In the genomic region with DNA sequence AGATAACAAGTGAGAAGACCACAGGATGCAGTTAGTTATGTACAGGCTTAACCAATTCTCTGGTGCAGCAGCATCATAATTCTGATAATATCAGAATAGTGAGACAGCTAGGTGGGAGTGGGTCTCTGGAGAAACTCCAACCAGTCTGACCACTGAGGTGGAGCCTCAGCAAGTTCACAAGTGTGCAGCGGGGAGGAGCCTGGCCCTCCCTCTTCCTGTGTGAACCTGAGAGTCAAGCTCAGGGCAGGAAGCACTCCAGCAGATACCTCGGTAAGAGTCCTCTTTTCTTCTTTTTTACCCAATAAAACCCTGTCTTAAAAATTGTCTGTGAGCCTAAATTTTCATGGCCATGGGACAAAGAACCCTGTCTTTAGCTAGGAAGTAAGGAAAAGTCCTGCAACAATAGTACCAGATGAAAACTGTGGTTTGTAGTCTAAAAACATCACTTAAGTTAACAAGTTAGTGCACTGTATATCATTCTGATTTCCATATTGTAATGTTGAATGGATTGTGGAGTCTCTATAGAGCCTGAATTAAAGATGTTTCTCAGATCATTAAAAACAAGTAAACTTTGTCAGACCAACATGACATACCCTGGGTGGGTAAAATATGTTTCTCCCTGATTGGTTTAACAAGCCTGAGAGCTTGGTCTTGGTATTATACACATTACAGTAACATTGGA, we compare ENCODE assay signal across 13 cellular contexts.
A peak's percentile ranks its signal among the peaks of the same experiment; 100 is the strongest.
DNase-seq lines count a peak whose midpoint lies in the region; ATAC-seq, FAIRE-seq and TF ChIP-seq lines count a peak whose summit lies in the region.
"Had no signal": no experiment of that assay in that cellular context is flagged by ENCODE, and none has a peak within 500 bp of the region (broad histone marks: within the 10 kb centered on the region; RNA-seq: fewer than 3 reads in every experiment).

No MANE protein-coding gene starts in this region.

- WGBS in endodermal cell (ENCODE audit: insufficient coverage in 1 of 2, insufficient read length in 1 of 2), 2 experiments = 86 to 92% methylated on average over 1 to 2 of the region's 2 CpGs
- WGBS in GM23248 (ENCODE audit: low coverage in 1 of 2, low lambda C conversion rate in 2 of 2, missing lambda C conversion rate in 2 of 2), 2 experiments = 10 to 28% methylated on average over 2 of the region's 2 CpGs

- H3K27me3 ChIP-seq in endodermal cell (ENCODE audit: control insufficient read depth, insufficient read depth, low read length, poor library complexity, severe bottlenecking) (no peaks in the 10 kb centered on the region), GM23248 (replicated peaks; ENCODE audit: insufficient read depth) (no peaks in the 10 kb centered on the region)
- H3K27me3 ChIP-seq: left lung, upper lobe of left lung had no signal

- DNase-seq in GM19239 (ENCODE audit: insufficient read length, low spot score) (no peak), endodermal cell (peak; percentile 52), GM23248 (no peak), DMS79 (lab: John Stamatoyannopoulos, UW) (no peak)
- DNase-seq in activated CD4-positive, alpha-beta memory T cell treated with anti-CD3 and anti-CD28 coated beads, Interleukin-2, amount 10 ng/mL, durations not matched to agents 7 days and 5 days = no peak
- DNase-seq: activated T-cell treated with anti-CD3 and anti-CD28 coated beads, Interleukin-2, amount 50 U/mL, for 72 hours; COR-L47; left lung; NCI-H1417; upper lobe of left lung had no signal

- CTCF ChIA-PET in activated CD4-positive, alpha-beta memory T cell treated with anti-CD3 and anti-CD28 coated beads, Interleukin-2, amount 10 ng/mL, durations not matched to agents 7 days and 5 days (lab: Charles Lee) = no interaction called here

- ATAC-seq in GM21737 (IDR thresholded peaks at IDR 0.05; ENCODE audit: unreplicated experiment) (peak; percentile 87), HG03354 (IDR thresholded peaks at IDR 0.05; ENCODE audit: poor library complexity, severe bottlenecking, unreplicated experiment) (peak; percentile 96)
- ATAC-seq: left lung had no signal

- peak; percentile 28 for FAIRE-seq in GM19239 (lab: Jason Lieb, UNC)

- H3K4me2 ChIP-seq in GM23248 (ENCODE audit: unreplicated experiment) = no peak overlapping the region

- in situ Hi-C loops in GM23248 (cut with MboI) = no loop called here

- H3K36me3 Mint-ChIP-seq in endodermal cell (ENCODE audit: low read depth) = peaks cover 11% of the 10 kb centered on the region
- no peaks in the 10 kb centered on the region for H3K36me3 Mint-ChIP-seq in activated CD4-positive, alpha-beta memory T cell treated with anti-CD3 and anti-CD28 coated beads, Interleukin-2, amount 10 ng/mL, durations not matched to agents 7 days and 5 days (ENCODE audit: low read depth)

- H3K27ac Mint-ChIP-seq in endodermal cell = no peak overlapping the region
- no peak overlapping the region for H3K27ac Mint-ChIP-seq in activated CD4-positive, alpha-beta memory T cell treated with anti-CD3 and anti-CD28 coated beads, Interleukin-2, amount 10 ng/mL, durations not matched to agents 7 days and 5 days
- H3K27ac Mint-ChIP-seq: activated T-cell treated with anti-CD3 and anti-CD28 coated beads, Interleukin-2, amount 50 U/mL, for 72 hours had no signal

- no peak overlapping the region for H2AFZ ChIP-seq in GM23248

- POLR2A ChIA-PET in activated CD4-positive, alpha-beta memory T cell treated with anti-CD3 and anti-CD28 coated beads, Interleukin-2, amount 10 ng/mL, durations not matched to agents 7 days and 5 days (lab: Charles Lee) = no interaction called here

- H3K9ac ChIP-seq in endodermal cell (ENCODE audit: extremely low read depth, low read length, poor library complexity, severe bottlenecking) (no peak overlapping the region), GM23248 (no peak overlapping the region)

- no peak for TF ChIP-seq CTCF in endodermal cell (conservative IDR thresholded peaks at IDR 0.05)

- H3K9me2 ChIP-seq in GM23248 (ENCODE audit: insufficient read depth) = no peaks in the 10 kb centered on the region

- H3K4me3 ChIP-seq in endodermal cell (ENCODE audit: low read length) (no peak overlapping the region), GM23248 (no peak overlapping the region)
- H3K4me3 ChIP-seq: left lung, upper lobe of left lung had no signal

- H3K9me3 ChIP-seq in endodermal cell (ENCODE audit: control insufficient read depth, low read length) (peaks cover 42% of the 10 kb centered on the region), GM23248 (ENCODE audit: low read depth) (no peaks in the 10 kb centered on the region)
- H3K9me3 ChIP-seq: upper lobe of left lung had no signal

- H3K4me3 Mint-ChIP-seq in endodermal cell = no peak overlapping the region
- H3K4me3 Mint-ChIP-seq in activated CD4-positive, alpha-beta memory T cell treated with anti-CD3 and anti-CD28 coated beads, Interleukin-2, amount 10 ng/mL, durations not matched to agents 7 days and 5 days = no peak overlapping the region
- H3K4me3 Mint-ChIP-seq: activated T-cell treated with anti-CD3 and anti-CD28 coated beads, Interleukin-2, amount 50 U/mL, for 72 hours had no signal

- no peaks in the 10 kb centered on the region for H3K79me2 ChIP-seq in GM23248 (ENCODE audit: insufficient read depth)

- H3K27me3 Mint-ChIP-seq in endodermal cell (ENCODE audit: insufficient read depth) = peaks cover 3% of the 10 kb centered on the region
- H3K27me3 Mint-ChIP-seq in activated CD4-positive, alpha-beta memory T cell treated with anti-CD3 and anti-CD28 coated beads, Interleukin-2, amount 10 ng/mL, durations not matched to agents 7 days and 5 days = no peaks in the 10 kb centered on the region

- H3K9me3 Mint-ChIP-seq in endodermal cell = peaks cover 37% of the 10 kb centered on the region
- H3K9me3 Mint-ChIP-seq in activated CD4-positive, alpha-beta memory T cell treated with anti-CD3 and anti-CD28 coated beads, Interleukin-2, amount 10 ng/mL, durations not matched to agents 7 days and 5 days = peaks cover 5% of the 10 kb centered on the region

- no peaks in the 10 kb centered on the region for H3K4me1 ChIP-seq in endodermal cell (ENCODE audit: control insufficient read depth, insufficient read depth, low read length)
- no peaks in the 10 kb centered on the region for H3K4me1 ChIP-seq in GM23248 (ENCODE audit: insufficient read depth)
- H3K4me1 ChIP-seq: left lung, upper lobe of left lung had no signal

- no peaks in the 10 kb centered on the region for H4K20me1 ChIP-seq in GM23248 (ENCODE audit: insufficient read depth)

- no peaks in the 10 kb centered on the region for H3K4me1 Mint-ChIP-seq in endodermal cell
- no peaks in the 10 kb centered on the region for H3K4me1 Mint-ChIP-seq in activated CD4-positive, alpha-beta memory T cell treated with anti-CD3 and anti-CD28 coated beads, Interleukin-2, amount 10 ng/mL, durations not matched to agents 7 days and 5 days

- H3K36me3 ChIP-seq in endodermal cell (ENCODE audit: control insufficient read depth, insufficient read depth, low read length) (no peaks in the 10 kb centered on the region), GM23248 (ENCODE audit: low read depth) (no peaks in the 10 kb centered on the region)
- H3K36me3 ChIP-seq: left lung, upper lobe of left lung had no signal

- no peak overlapping the region for H3K27ac ChIP-seq in endodermal cell (ENCODE audit: low read depth, low read length)
- H3K27ac ChIP-seq in GM23248 = no peak overlapping the region
- H3K27ac ChIP-seq: HL-60, left lung, upper lobe of left lung had no signal

- H3F3A ChIP-seq in GM23248 (ENCODE audit: insufficient read depth) = no peaks in the 10 kb centered on the region
